Comparison of ENCODE assay signal across 9 cellular contexts in the genomic region with DNA sequence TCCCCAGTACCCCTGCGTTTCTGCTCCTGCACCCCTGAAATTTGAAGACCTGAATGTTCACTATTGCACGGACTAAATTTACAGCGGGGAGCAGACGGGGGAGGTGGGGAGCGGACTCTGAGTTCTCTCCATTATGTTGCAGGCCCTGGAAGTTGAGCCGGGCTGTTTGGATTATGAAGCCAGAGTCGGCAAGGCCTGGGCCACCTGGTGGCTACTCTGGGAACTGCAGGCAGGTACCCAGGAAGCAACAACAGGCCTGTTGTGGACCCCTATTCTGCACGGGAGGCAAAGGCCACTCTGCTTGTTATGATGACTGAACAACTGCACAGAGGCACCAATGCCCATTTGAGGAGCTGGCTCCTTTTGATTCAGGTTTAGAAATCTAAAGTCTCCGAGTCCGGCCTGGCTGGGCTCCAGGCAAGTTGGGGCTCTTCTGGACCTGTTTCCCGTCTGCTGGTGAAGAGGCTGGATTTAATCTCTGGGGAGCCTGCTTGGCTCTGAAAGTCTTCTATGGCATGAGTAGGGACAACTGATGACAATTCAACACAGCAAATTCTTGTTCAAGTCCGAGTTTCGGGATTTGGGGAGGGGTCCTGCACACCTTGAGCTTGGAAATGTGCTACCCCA. TPM values are rescaled to one million over a fixed set of nuclear protein-coding genes. Genes with fewer than 3 reads are reported as not detected.
DNase-seq lines count a peak whose midpoint lies in the region; ATAC-seq and TF ChIP-seq lines count a peak whose summit lies in the region.
"Had no signal": no experiment of that assay in that cellular context is flagged by ENCODE, and none has a peak within 500 bp of the region (broad histone marks: within the 10 kb centered on the region; RNA-seq: fewer than 3 reads in every experiment).

No MANE protein-coding gene starts in this region.

- no peak for TF ChIP-seq EP300 in gastroesophageal sphincter (IDR thresholded peaks at IDR 0.05)
- no peak for TF ChIP-seq EP300 in ovary (IDR thresholded peaks at IDR 0.05)

- H3K27me3 ChIP-seq in gastroesophageal sphincter (no peaks in the 10 kb centered on the region), ovary (no peaks in the 10 kb centered on the region), thyroid gland (no peaks in the 10 kb centered on the region)

- H3K36me3 ChIP-seq in gastroesophageal sphincter (no peaks in the 10 kb centered on the region), ovary (no peaks in the 10 kb centered on the region), thyroid gland (no peaks in the 10 kb centered on the region)

- H3K9me3 ChIP-seq in gastroesophageal sphincter (no peaks in the 10 kb centered on the region), ovary (no peaks in the 10 kb centered on the region), thyroid gland (no peaks in the 10 kb centered on the region)

- intact Hi-C loops in ovary (cut with DNase I), result loop anchor here in 3 of 4 donors (5.0 to 10.0 kb wide), 3 partner anchors 98 to 238 kb away; no protein-coding TSS in a partner anchor
- intact Hi-C loops in thyroid gland (cut with DNase I), result loop anchor here (2.0 to 10.0 kb wide), 2 partner anchors 108 to 238 kb away; a partner anchor contains a TSS

- DNase-seq in D341Med (ENCODE audit: low spot score), result peak; percentile 85
- peak; percentile 80 for DNase-seq in HEK293T (ENCODE audit: extremely low spot score)
- DNase-seq in RPMI7951 (ENCODE audit: low read depth), result peak; percentile 32
- peak; percentile 88 for DNase-seq in activated effector memory CD4-positive, alpha-beta T cell treated with anti-CD3 and anti-CD28 coated beads, Interleukin-2, amount 50 U/mL, for 16 hours
- DNase-seq in ovary, result peak; percentile 59 to 82 (median 78)
- peak; percentile 75 for DNase-seq in thyroid gland

- CTCF ChIA-PET in HEK293T (lab: Yijun Ruan, JAX), result interaction anchor here (0.5 to 0.7 kb wide), 2 partner anchors 18 to 231 kb away, joined by 3 read pairs; no protein-coding TSS in a partner anchor

- H3K4me1 ChIP-seq in gastroesophageal sphincter (peaks cover 0 to 18% (median 7%) of the 10 kb centered on the region in 3 donors), ovary (ENCODE audit: insufficient read depth) (peaks cover 3% of the 10 kb centered on the region), thyroid gland (no peaks in the 10 kb centered on the region)

- POLR2A ChIA-PET in HEK293T (lab: Yijun Ruan, JAX), result no interaction called here

- TF ChIP-seq CTCF in gastroesophageal sphincter (IDR thresholded peaks at IDR 0.05), result peak in 3 of 4 experiments; percentile 92 to 99 (median 97)
- peak; percentile 67 to 91 (median 77) for TF ChIP-seq CTCF in ovary (IDR thresholded peaks at IDR 0.05)
- TF ChIP-seq CTCF in thyroid gland (IDR thresholded peaks at IDR 0.05), result peak; percentile 88 to 97 (median 90)

- WGBS in gastroesophageal sphincter (ENCODE audit: low coverage in 1 of 2), 2 donors, result 0 to 38% methylated on average over 1 to 5 of the region's 13 CpGs
- 32% methylated on average over 13 of the region's 13 CpGs for WGBS in ovary, 3 donors
- 21 to 26% methylated on average over 13 of the region's 13 CpGs for WGBS in thyroid gland, 2 donors

- H3K27ac ChIP-seq in gastroesophageal sphincter (peak overlapping the region in 3 of 4 donors; percentile 46 to 61 (median 50)), ovary (no peak overlapping the region), thyroid gland (no peak overlapping the region)

- TF ChIP-seq POLR2A in gastroesophageal sphincter (IDR thresholded peaks at IDR 0.05), result no peak
- no peak for TF ChIP-seq POLR2A in ovary (IDR thresholded peaks at IDR 0.05)
- no peak for TF ChIP-seq POLR2A in thyroid gland (IDR thresholded peaks at IDR 0.05)

- ATAC-seq in gastroesophageal sphincter (peak; percentile 51), HG03571 (IDR thresholded peaks at IDR 0.05; ENCODE audit: unreplicated experiment) (no peak)

- no peak overlapping the region for H3K4me3 ChIP-seq in gastroesophageal sphincter
- H3K4me3 ChIP-seq in ovary, result no peak overlapping the region
- no peak overlapping the region for H3K4me3 ChIP-seq in thyroid gland (replicated peaks in 1 of 3)

TF ChIP-seq in HEK293T, 16 proteins besides CTCF, POLR2A, EP300 and RAD21:
- TF ChIP-seq LEF1 (IDR thresholded peaks at IDR 0.05; ENCODE audit: borderline replicate concordance) (no peak), L3MBTL2 (conservative IDR thresholded peaks at IDR 0.05) (no peak), SP1 (IDR thresholded peaks at IDR 0.05) (no peak), ARNT (IDR thresholded peaks at IDR 0.05) (no peak), SUZ12 (IDR thresholded peaks at IDR 0.05) (no peak), NFRKB (IDR thresholded peaks at IDR 0.05) (no peak), FOXA1 (IDR thresholded peaks at IDR 0.05) (no peak), BHLHE40 (IDR thresholded peaks at IDR 0.05; ENCODE audit: borderline replicate concordance) (no peak)

RNA-seq across cellular contexts. Expression of a gene that starts 34.1 kb away (rescaled TPM):
- total RNA-seq in RPMI7951 (2014; rRNA removed; shearing (Covaris generic)), result not detected in 2 replicates
- total RNA-seq in gastroesophageal sphincter, result not detected
- 1 to 10 TPM in 1 of 7 donors, under 1 TPM in 4, not detected in 2; 0.37 to 4.9 (median 0.82) TPM for total RNA-seq in ovary
- polyA plus RNA-seq in ovary, result not detected
- 1 to 10 TPM in 1 of 4 donors, under 1 TPM in 3; 0.40 to 3.6 (median 0.63) TPM for total RNA-seq in thyroid gland
- polyA plus RNA-seq: adipose tissue had no signal

Comparison
In these comparisons a context has a peak if more than half of its experiments do, and no peak if none do; other contexts are left out.
1. DNase-seq: peak in every context shown above with its lines; median percentile 88 in activated effector memory CD4-positive, alpha-beta T cell treated with anti-CD3 and anti-CD28 coated beads, Interleukin-2, amount 50 U/mL, for 16 hours; 85 in D341Med; 80 in HEK293T; 78 in ovary; 75 in thyroid gland; 32 in RPMI7951.
2. H3K27ac ChIP-seq: peak in gastroesophageal sphincter (3 of 4); none in ovary (0 of 2) and thyroid gland (0 of 3).
3. Peak in every context shown above with its lines, with median percentiles within 50 percentile points of each other: CTCF ChIP-seq.